29 cellular contexts compared by ENCODE assay signal in genomic region chr13:102610296-102610895, GRCh38.
"Had no signal": no experiment of that assay in that cellular context is flagged by ENCODE, and none has a peak within 500 bp of the region (broad histone marks: within the 10 kb centered on the region; RNA-seq: fewer than 3 reads in every experiment).

No MANE protein-coding gene starts in this region.

- H3K27me3 Mint-ChIP-seq: activated CD4-positive, alpha-beta memory T cell treated with anti-CD3 and anti-CD28 coated beads for 36 hours; activated CD4-positive, alpha-beta T cell treated with anti-CD3 and anti-CD28 coated beads, Interleukin-2, amount 10 ng/mL, durations not matched to agents 7 days and 5 days; activated naive CD4-positive, alpha-beta T cell treated with anti-CD3 and anti-CD28 coated beads, Interleukin-2, amount 10 ng/mL, durations not matched to agents 7 days and 5 days; activated naive CD8-positive, alpha-beta T cell had no signal

- H3K9me3 Mint-ChIP-seq: activated CD4-positive, alpha-beta memory T cell treated with anti-CD3 and anti-CD28 coated beads for 36 hours; activated CD4-positive, alpha-beta T cell treated with anti-CD3 and anti-CD28 coated beads, Interleukin-2, amount 10 ng/mL, durations not matched to agents 7 days and 5 days; activated naive CD4-positive, alpha-beta T cell treated with anti-CD3 and anti-CD28 coated beads, Interleukin-2, amount 10 ng/mL, durations not matched to agents 7 days and 5 days; activated T-cell treated with anti-CD3 and anti-CD28 coated beads, Interleukin-2, amount 50 U/mL, for 4 hours; activated T-helper 1 cell treated with anti-CD3 and anti-CD28 coated beads, Interleukin-12 subunit alpha, Interleukin-12 subunit beta, Interleukin-2, Interleukin-4 antibody, amounts not matched to agents 30 ng/mL and 10 ng/mL and 1 ng/mL, durations not matched to agents 14 hours and 24 hours and 36 hours; T-helper 1 cell treated with Interleukin-12 subunit alpha and Interleukin-12 subunit beta and Interleukin-4 antibody, amounts not matched to agents 30 μg/mL and 1 μg/mL, for 36 hours; T-helper 2 cell treated with Interferon-gamma antibody and Interleukin-4, amounts not matched to agents 5 μg/mL and 100 μg/mL, for 36 hours had no signal

- FAIRE-seq: TTC549 had no signal

- ATAC-seq: PC-3 had no signal

- DNase-seq: activated CD8-positive, alpha-beta memory T cell treated with anti-CD3 and anti-CD28 coated beads, Interleukin-2, amount 50 U/mL, for 4 hours; activated effector memory CD4-positive, alpha-beta T cell treated with Interleukin-2 at 50 U/mL for 16 hours; activated naive CD4-positive, alpha-beta T cell treated with anti-CD3 and anti-CD28 coated beads, Interleukin-2, amount 10 ng/mL, durations not matched to agents 7 days and 5 days; activated T-cell treated with anti-CD3 and anti-CD28 coated beads for 4 hours; activated T-cell treated with anti-CD3 and anti-CD28 coated beads, Interleukin-2, amount 50 U/mL, for 4 hours; amygdala; Kasumi-1; KG1; MG63; NCI-H1048; NCI-H1105 treated with DMSO at 0.1 percent for 48 hours; NCI-H1436; NCI-H1694; NCI-H1930; NCI-H2081 treated with DMSO at 0.1 percent for 48 hours; NCI-H345; NCI-H524 treated with DMSO at 0.1 percent for 48 hours; PC-3; Peyer's patch; RPMI8226; SHP77 treated with DMSO at 0.1 percent for 48 hours; SK-N-SH had no signal

- H3K4me3 Mint-ChIP-seq: activated CD4-positive, alpha-beta memory T cell treated with anti-CD3 and anti-CD28 coated beads for 36 hours; activated CD4-positive, alpha-beta T cell treated with anti-CD3 and anti-CD28 coated beads, Interleukin-2, amount 10 ng/mL, durations not matched to agents 7 days and 5 days; activated naive CD4-positive, alpha-beta T cell treated with anti-CD3 and anti-CD28 coated beads, Interleukin-2, amount 10 ng/mL, durations not matched to agents 7 days and 5 days; activated T-cell treated with anti-CD3 and anti-CD28 coated beads, Interleukin-2, amount 50 U/mL, for 4 hours; T-helper 1 cell treated with Interleukin-12 subunit alpha and Interleukin-12 subunit beta and Interleukin-4 antibody, amounts not matched to agents 30 μg/mL and 1 μg/mL, for 36 hours; T-helper 2 cell treated with Interferon-gamma antibody and Interleukin-4, amounts not matched to agents 5 μg/mL and 100 μg/mL, for 36 hours had no signal
